1 cellular context compared by ENCODE assay signal in genomic region chr16:20626971-20627370, GRCh38.
TF ChIP-seq lines count a peak whose summit lies in the region.

No MANE protein-coding gene starts in this region.

TF ChIP-seq in HepG2, 621 proteins besides CTCF, POLR2A, EP300 and RAD21 (continued from another document):
- TF ChIP-seq IKZF5 (CRISPR knock-in tag; IDR thresholded peaks at IDR 0.05) (no peak), MAFF (IDR thresholded peaks at IDR 0.05; ENCODE audit: low read depth, low read length) (peak; percentile 99), ZBTB21 (CRISPR knock-in tag; IDR thresholded peaks at IDR 0.05) (no peak), SP140L (CRISPR knock-in tag; IDR thresholded peaks at IDR 0.05; ENCODE audit: borderline replicate concordance) (no peak), CREB1 (IDR thresholded peaks at IDR 0.05) (peak; percentile 56; the same call in 1 of the 2 replicates), CREB1 (CRISPR knock-in tag; IDR thresholded peaks at IDR 0.05) (no peak), ZBTB42 (CRISPR knock-in tag; IDR thresholded peaks at IDR 0.05) (no peak), NCOA1 (CRISPR knock-in tag; IDR thresholded peaks at IDR 0.05) (no peak), MAFK (conservative IDR thresholded peaks at IDR 0.05 in 1 of 2, IDR thresholded peaks at IDR 0.05 in 1 of 2; ENCODE audit: low read length in 2 of 2) (peak; percentile 99), SETDB1 (CRISPR knock-in tag; IDR thresholded peaks at IDR 0.05; ENCODE audit: borderline replicate concordance) (no peak), ZNF318 (CRISPR knock-in tag; IDR thresholded peaks at IDR 0.05) (no peak), JDP2 (CRISPR knock-in tag; IDR thresholded peaks at IDR 0.05; ENCODE audit: borderline replicate concordance) (no peak), GLMP (CRISPR knock-in tag; IDR thresholded peaks at IDR 0.05; ENCODE audit: borderline replicate concordance) (no peak), MAFG (CRISPR knock-in tag; IDR thresholded peaks at IDR 0.05) (peak; percentile 69; the same call in 1 of the 2 replicates), HMG20B (CRISPR knock-in tag; conservative IDR thresholded peaks at IDR 0.05) (no peak), FOXA1 (IDR thresholded peaks at IDR 0.05) (no peak), FOXA1 (CRISPR knock-in tag; IDR thresholded peaks at IDR 0.05) (no peak), ZBTB38 (CRISPR knock-in tag; IDR thresholded peaks at IDR 0.05) (no peak), PLRG1 (conservative IDR thresholded peaks at IDR 0.05) (no peak), TFE3 (CRISPR knock-in tag; IDR thresholded peaks at IDR 0.05) (no peak), ZNF460 (CRISPR knock-in tag; IDR thresholded peaks at IDR 0.05; ENCODE audit: borderline replicate concordance) (no peak)
